ENCODE assay signal across 1 cellular context in the genomic region with DNA sequence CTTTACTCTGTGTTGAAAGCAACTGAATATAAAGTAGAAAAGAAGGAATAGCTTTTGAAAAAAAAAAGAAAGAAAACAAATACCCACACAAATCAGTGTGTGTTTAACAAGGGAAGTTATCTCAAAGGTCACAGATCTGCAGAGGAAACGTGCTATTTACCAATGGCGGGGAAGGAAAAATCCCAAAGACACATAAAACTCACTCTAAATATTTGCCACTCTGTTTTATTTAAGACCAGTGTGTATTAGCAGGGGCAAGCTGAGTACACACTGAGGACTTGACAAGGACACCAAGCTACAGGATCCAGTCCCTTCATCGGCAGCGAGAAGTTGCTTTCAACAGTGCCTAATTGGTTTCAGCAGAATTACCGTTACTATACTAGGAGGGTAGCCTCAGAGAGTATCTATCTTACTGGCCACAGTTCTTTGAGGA.
A peak's percentile ranks its signal among the peaks of the same experiment; 100 is the strongest.
TF ChIP-seq lines count a peak whose summit lies in the region.

No MANE protein-coding gene starts in this region.

TF ChIP-seq in HepG2, 621 proteins besides CTCF, POLR2A, EP300 and RAD21 (continued from another document and continues in another):
- TF ChIP-seq ZNF691 (CRISPR knock-in tag; IDR thresholded peaks at IDR 0.05; ENCODE audit: borderline replicate concordance, low read depth) (peak; percentile 43; the same call in 1 of the 2 replicates), TRAFD1 (CRISPR knock-in tag; IDR thresholded peaks at IDR 0.05; ENCODE audit: borderline replicate concordance) (no peak), NFATC3 (CRISPR knock-in tag; IDR thresholded peaks at IDR 0.05) (no peak), SAFB2 (CRISPR knock-in tag; IDR thresholded peaks at IDR 0.05; ENCODE audit: borderline replicate concordance, low read depth) (no peak), KDM2A (CRISPR knock-in tag; IDR thresholded peaks at IDR 0.05; ENCODE audit: borderline replicate concordance, low read depth) (no peak), SRSF9 (IDR thresholded peaks at IDR 0.05; ENCODE audit: borderline replicate concordance, insufficient read depth, low read depth, low read length, poor library complexity, severe bottlenecking) (no peak), ZNF75D (CRISPR knock-in tag; IDR thresholded peaks at IDR 0.05; ENCODE audit: borderline replicate concordance) (no peak), ZNF160 (CRISPR knock-in tag; IDR thresholded peaks at IDR 0.05) (peak; percentile 20; the same call in 1 of the 2 replicates), ZNF3 (CRISPR knock-in tag; IDR thresholded peaks at IDR 0.05) (no peak), FOXK1 (CRISPR knock-in tag; IDR thresholded peaks at IDR 0.05; ENCODE audit: borderline replicate concordance, low read depth) (peak; percentile 90), MAZ (IDR thresholded peaks at IDR 0.05; ENCODE audit: borderline replicate concordance, low read depth, low read length) (no peak), MAZ (CRISPR knock-in tag; IDR thresholded peaks at IDR 0.05; ENCODE audit: low read depth) (no peak), ZNF432 (CRISPR knock-in tag; IDR thresholded peaks at IDR 0.05; ENCODE audit: borderline replicate concordance) (no peak), ZSCAN12 (CRISPR knock-in tag; IDR thresholded peaks at IDR 0.05) (no peak), ZNF598 (CRISPR knock-in tag; IDR thresholded peaks at IDR 0.05; ENCODE audit: borderline replicate concordance) (no peak), ZSCAN29 (CRISPR knock-in tag; conservative IDR thresholded peaks at IDR 0.05) (peak; percentile 84), GABPA (IDR thresholded peaks at IDR 0.05; ENCODE audit: low read depth, low read length) (no peak), GABPA (CRISPR knock-in tag; IDR thresholded peaks at IDR 0.05; ENCODE audit: low read depth) (peak; percentile 63; the same call in 1 of the 2 replicates), GLI4 (CRISPR knock-in tag; IDR thresholded peaks at IDR 0.05; ENCODE audit: borderline replicate concordance) (no peak), PCBP2 (optimal IDR thresholded peaks at IDR 0.05; ENCODE audit: low read depth, low read length, poor library complexity, severe bottlenecking) (no peak), IKZF4 (CRISPR knock-in tag; IDR thresholded peaks at IDR 0.05; ENCODE audit: borderline replicate concordance, low read depth, not compliant biosample characterization) (no peak), FOSL2 (CRISPR knock-in tag; IDR thresholded peaks at IDR 0.05) (peak; percentile 78), U2AF2 (IDR thresholded peaks at IDR 0.05; ENCODE audit: low read depth, low read length) (no peak), ZNF792 (CRISPR knock-in tag; IDR thresholded peaks at IDR 0.05) (peak; percentile 88), MYPOP (CRISPR knock-in tag; IDR thresholded peaks at IDR 0.05) (no peak; the same call in 1 of the 2 replicates), ZNF749 (CRISPR knock-in tag; IDR thresholded peaks at IDR 0.05; ENCODE audit: borderline replicate concordance) (no peak), ZNF501 (CRISPR knock-in tag; IDR thresholded peaks at IDR 0.05) (no peak), SALL2 (CRISPR knock-in tag; IDR thresholded peaks at IDR 0.05) (no peak), ETV6 (CRISPR knock-in tag; conservative IDR thresholded peaks at IDR 0.05) (peak; percentile 73; the same call in 1 of the 2 replicates), ZNF326 (CRISPR knock-in tag; IDR thresholded peaks at IDR 0.05; ENCODE audit: borderline replicate concordance) (no peak), ZNF557 (CRISPR knock-in tag; IDR thresholded peaks at IDR 0.05) (no peak), NFKB2 (CRISPR knock-in tag; IDR thresholded peaks at IDR 0.05; ENCODE audit: borderline replicate concordance) (no peak), ZBTB38 (CRISPR knock-in tag; IDR thresholded peaks at IDR 0.05) (no peak), CBX5 (CRISPR knock-in tag; IDR thresholded peaks at IDR 0.05; ENCODE audit: borderline replicate concordance) (peak; percentile 56; the same call in 1 of the 2 replicates), ATF1 (CRISPR knock-in tag; IDR thresholded peaks at IDR 0.05) (peak; percentile 85), BRCA1 (CRISPR knock-in tag; IDR thresholded peaks at IDR 0.05) (no peak), ZBTB1 (CRISPR knock-in tag; IDR thresholded peaks at IDR 0.05; ENCODE audit: borderline replicate concordance) (no peak), ZNF775 (CRISPR knock-in tag; IDR thresholded peaks at IDR 0.05; ENCODE audit: borderline replicate concordance) (peak; percentile 79; the same call in 1 of the 2 replicates), AKAP8 (CRISPR knock-in tag; IDR thresholded peaks at IDR 0.05) (no peak), ZNF276 (CRISPR knock-in tag; IDR thresholded peaks at IDR 0.05; ENCODE audit: low read depth) (no peak), GATAD1 (CRISPR knock-in tag; IDR thresholded peaks at IDR 0.05) (no peak; the same call in 1 of the 2 replicates), MTA1 (CRISPR knock-in tag; IDR thresholded peaks at IDR 0.05; ENCODE audit: borderline replicate concordance) (no peak; the same call in 1 of the 2 replicates), EHMT2 (IDR thresholded peaks at IDR 0.05; ENCODE audit: borderline replicate concordance, low read depth, low read length) (peak; percentile 44; the same call in 1 of the 2 replicates), TFE3 (CRISPR knock-in tag; IDR thresholded peaks at IDR 0.05) (peak; percentile 81), REL (CRISPR knock-in tag; conservative IDR thresholded peaks at IDR 0.05) (no peak)
- TF ChIP-seq, protein P1, sequence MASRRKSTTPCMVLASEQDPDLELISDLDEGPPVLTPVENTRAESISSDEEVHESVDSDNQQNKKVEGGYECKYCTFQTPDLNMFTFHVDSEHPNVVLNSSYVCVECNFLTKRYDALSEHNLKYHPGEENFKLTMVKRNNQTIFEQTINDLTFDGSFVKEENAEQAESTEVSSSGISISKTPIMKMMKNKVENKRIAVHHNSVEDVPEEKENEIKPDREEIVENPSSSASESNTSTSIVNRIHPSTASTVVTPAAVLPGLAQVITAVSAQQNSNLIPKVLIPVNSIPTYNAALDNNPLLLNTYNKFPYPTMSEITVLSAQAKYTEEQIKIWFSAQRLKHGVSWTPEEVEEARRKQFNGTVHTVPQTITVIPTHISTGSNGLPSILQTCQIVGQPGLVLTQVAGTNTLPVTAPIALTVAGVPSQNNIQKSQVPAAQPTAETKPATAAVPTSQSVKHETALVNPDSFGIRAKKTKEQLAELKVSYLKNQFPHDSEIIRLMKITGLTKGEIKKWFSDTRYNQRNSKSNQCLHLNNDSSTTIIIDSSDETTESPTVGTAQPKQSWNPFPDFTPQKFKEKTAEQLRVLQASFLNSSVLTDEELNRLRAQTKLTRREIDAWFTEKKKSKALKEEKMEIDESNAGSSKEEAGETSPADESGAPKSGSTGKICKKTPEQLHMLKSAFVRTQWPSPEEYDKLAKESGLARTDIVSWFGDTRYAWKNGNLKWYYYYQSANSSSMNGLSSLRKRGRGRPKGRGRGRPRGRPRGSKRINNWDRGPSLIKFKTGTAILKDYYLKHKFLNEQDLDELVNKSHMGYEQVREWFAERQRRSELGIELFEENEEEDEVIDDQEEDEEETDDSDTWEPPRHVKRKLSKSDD (CRISPR knock-in tag; IDR thresholded peaks at IDR 0.05; ENCODE audit: low read depth): no peak
- TF ChIP-seq, protein P2, sequence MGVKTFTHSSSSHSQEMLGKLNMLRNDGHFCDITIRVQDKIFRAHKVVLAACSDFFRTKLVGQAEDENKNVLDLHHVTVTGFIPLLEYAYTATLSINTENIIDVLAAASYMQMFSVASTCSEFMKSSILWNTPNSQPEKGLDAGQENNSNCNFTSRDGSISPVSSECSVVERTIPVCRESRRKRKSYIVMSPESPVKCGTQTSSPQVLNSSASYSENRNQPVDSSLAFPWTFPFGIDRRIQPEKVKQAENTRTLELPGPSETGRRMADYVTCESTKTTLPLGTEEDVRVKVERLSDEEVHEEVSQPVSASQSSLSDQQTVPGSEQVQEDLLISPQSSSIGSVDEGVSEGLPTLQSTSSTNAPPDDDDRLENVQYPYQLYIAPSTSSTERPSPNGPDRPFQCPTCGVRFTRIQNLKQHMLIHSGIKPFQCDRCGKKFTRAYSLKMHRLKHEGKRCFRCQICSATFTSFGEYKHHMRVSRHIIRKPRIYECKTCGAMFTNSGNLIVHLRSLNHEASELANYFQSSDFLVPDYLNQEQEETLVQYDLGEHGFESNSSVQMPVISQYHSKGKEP (CRISPR knock-in tag; IDR thresholded peaks at IDR 0.05): no peak
- TF ChIP-seq, protein P3, sequence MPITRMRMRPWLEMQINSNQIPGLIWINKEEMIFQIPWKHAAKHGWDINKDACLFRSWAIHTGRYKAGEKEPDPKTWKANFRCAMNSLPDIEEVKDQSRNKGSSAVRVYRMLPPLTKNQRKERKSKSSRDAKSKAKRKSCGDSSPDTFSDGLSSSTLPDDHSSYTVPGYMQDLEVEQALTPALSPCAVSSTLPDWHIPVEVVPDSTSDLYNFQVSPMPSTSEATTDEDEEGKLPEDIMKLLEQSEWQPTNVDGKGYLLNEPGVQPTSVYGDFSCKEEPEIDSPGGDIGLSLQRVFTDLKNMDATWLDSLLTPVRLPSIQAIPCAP (CRISPR knock-in tag; IDR thresholded peaks at IDR 0.05; ENCODE audit: low read depth): no peak
- TF ChIP-seq, protein P4, sequence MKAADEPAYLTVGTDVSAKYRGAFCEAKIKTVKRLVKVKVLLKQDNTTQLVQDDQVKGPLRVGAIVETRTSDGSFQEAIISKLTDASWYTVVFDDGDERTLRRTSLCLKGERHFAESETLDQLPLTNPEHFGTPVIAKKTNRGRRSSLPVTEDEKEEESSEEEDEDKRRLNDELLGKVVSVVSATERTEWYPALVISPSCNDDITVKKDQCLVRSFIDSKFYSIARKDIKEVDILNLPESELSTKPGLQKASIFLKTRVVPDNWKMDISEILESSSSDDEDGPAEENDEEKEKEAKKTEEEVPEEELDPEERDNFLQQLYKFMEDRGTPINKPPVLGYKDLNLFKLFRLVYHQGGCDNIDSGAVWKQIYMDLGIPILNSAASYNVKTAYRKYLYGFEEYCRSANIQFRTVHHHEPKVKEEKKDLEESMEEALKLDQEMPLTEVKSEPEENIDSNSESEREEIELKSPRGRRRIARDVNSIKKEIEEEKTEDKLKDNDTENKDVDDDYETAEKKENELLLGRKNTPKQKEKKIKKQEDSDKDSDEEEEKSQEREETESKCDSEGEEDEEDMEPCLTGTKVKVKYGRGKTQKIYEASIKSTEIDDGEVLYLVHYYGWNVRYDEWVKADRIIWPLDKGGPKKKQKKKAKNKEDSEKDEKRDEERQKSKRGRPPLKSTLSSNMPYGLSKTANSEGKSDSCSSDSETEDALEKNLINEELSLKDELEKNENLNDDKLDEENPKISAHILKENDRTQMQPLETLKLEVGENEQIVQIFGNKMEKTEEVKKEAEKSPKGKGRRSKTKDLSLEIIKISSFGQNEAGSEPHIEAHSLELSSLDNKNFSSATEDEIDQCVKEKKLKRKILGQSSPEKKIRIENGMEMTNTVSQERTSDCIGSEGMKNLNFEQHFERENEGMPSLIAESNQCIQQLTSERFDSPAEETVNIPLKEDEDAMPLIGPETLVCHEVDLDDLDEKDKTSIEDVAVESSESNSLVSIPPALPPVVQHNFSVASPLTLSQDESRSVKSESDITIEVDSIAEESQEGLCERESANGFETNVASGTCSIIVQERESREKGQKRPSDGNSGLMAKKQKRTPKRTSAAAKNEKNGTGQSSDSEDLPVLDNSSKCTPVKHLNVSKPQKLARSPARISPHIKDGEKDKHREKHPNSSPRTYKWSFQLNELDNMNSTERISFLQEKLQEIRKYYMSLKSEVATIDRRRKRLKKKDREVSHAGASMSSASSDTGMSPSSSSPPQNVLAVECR (CRISPR knock-in tag; IDR thresholded peaks at IDR 0.05; ENCODE audit: borderline replicate concordance): no peak
